ENCODE assay signal across 22 cellular contexts in the genomic region with DNA sequence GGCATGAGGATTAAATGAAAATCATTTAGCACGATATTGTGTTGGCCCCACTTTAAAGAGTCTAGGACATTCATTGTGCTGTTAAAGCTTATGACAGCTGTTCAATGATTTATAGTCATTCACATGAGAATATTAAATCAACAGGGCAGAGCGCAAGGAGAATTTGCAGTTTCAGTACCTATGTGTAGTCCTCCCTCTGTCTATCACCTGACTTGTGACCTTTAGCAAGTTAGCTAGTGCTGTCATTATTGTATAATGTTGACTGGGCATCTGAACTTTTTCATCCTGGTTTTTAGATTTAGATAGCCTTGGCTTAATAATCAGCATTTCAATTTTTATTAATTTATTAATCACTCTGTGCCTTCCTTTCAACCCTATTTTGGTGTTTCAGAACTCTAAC. TPM values are rescaled to one million over a fixed set of nuclear protein-coding genes. Genes with fewer than 3 reads are reported as not detected.
A peak's percentile ranks its signal among the peaks of the same experiment; 100 is the strongest.
DNase-seq lines count a peak whose midpoint lies in the region; ATAC-seq, FAIRE-seq and TF ChIP-seq lines count a peak whose summit lies in the region.
"Had no signal": no experiment of that assay in that cellular context is flagged by ENCODE, and none has a peak within 500 bp of the region (broad histone marks: within the 10 kb centered on the region; RNA-seq: fewer than 3 reads in every experiment).

No MANE protein-coding gene starts in this region.

- ATAC-seq in HepG2 (no peak), GM18511 (IDR thresholded peaks at IDR 0.05; ENCODE audit: unreplicated experiment) (no peak)

- TF ChIP-seq POLR2A in HepG2 (IDR thresholded peaks at IDR 0.05; ENCODE audit: insufficient read depth in 1 of 2, low read depth in 2 of 2, low read length in 2 of 2): no peak

- H3K9ac ChIP-seq in liver (ENCODE audit: low read depth in 1 of 2, low read length in 2 of 2) (no peak overlapping the region), HepG2 (ENCODE audit: insufficient read depth, low read depth, low read length) (no peak overlapping the region), keratinocyte (ENCODE audit: control insufficient read depth, extremely low read depth, insufficient read depth, low read length) (no peak overlapping the region)

- dilution Hi-C loops in keratinocyte (cut with MboI; ENCODE audit: extremely low pct_ligation_motif_present, low sequenced_read_pairs): no loop called here

- DNase-seq in NCI-H2227 (lab: John Stamatoyannopoulos, UW; ENCODE audit: unreplicated experiment) (peak; percentile 10), NCI-H2227 treated with DMSO at 0.1 percent for 48 hours (lab: John Stamatoyannopoulos, UW) (no peak), HepG2 (ENCODE audit: low spot score) (no peak), keratinocyte (ENCODE audit: low read depth, low spot score) (no peak), SW480 (ENCODE audit: low spot score) (no peak), NCI-H526 treated with DMSO at 0.1 percent for 48 hours (lab: John Stamatoyannopoulos, UW) (no peak)
- DNase-seq: 8988T; ACHN; BE2C; Calu3; CD8-positive, alpha-beta memory T cell; DND-41; Kasumi-1; NCI-H187; NCI-H2081 treated with DMSO at 0.1 percent for 48 hours; NCI-H2171; NCI-H774 had no signal

- 87% methylated on average over 2 of the region's 2 CpGs for WGBS in liver
- 97% methylated on average over 2 of the region's 2 CpGs for WGBS in HepG2 (ENCODE audit: low lambda C conversion rate)

- no peaks in the 10 kb centered on the region for H3K27me3 ChIP-seq in liver (ENCODE audit: control insufficient read depth in 4 of 4, insufficient read depth in 4 of 4, low read length in 3 of 4)
- H3K27me3 ChIP-seq in HepG2 (ENCODE audit: control insufficient read depth in 1 of 2, insufficient read depth in 2 of 2, low read length in 2 of 2): no peaks in the 10 kb centered on the region
- no peaks in the 10 kb centered on the region for H3K27me3 ChIP-seq in keratinocyte (ENCODE audit: control insufficient read depth, extremely low read depth, insufficient read depth, low read length)
- H3K27me3 ChIP-seq: BE2C, SJSA1 had no signal

- no peak for TF ChIP-seq RAD21 in liver (IDR thresholded peaks at IDR 0.05)
- TF ChIP-seq RAD21 in HepG2 (CRISPR knock-in tag; IDR thresholded peaks at IDR 0.05): no peak

- H3K9me3 ChIP-seq in liver (ENCODE audit: control insufficient read depth in 4 of 4, low read length in 3 of 4) (no peaks in the 10 kb centered on the region), HepG2 (ENCODE audit: low read length) (no peaks in the 10 kb centered on the region), keratinocyte (ENCODE audit: control insufficient read depth, low read depth, low read length) (no peaks in the 10 kb centered on the region)
- H3K9me3 ChIP-seq: BE2C, SJSA1 had no signal

- H3K79me2 ChIP-seq in HepG2 (ENCODE audit: insufficient read depth, low read length) (no peaks in the 10 kb centered on the region), keratinocyte (ENCODE audit: control insufficient read depth, insufficient read depth, low read length) (no peaks in the 10 kb centered on the region)

- peaks cover 0 to 4% (median 0%) of the 10 kb centered on the region in 4 donors for H3K4me1 ChIP-seq in liver (ENCODE audit: control insufficient read depth in 4 of 4, insufficient read depth in 4 of 4, low read length in 3 of 4)
- no peaks in the 10 kb centered on the region for H3K4me1 ChIP-seq in HepG2 (ENCODE audit: insufficient read depth, low read length)
- no peaks in the 10 kb centered on the region for H3K4me1 ChIP-seq in keratinocyte (ENCODE audit: control insufficient read depth, extremely low read depth, insufficient read depth, low read length)
- H3K4me1 ChIP-seq: BE2C had no signal

- no peak overlapping the region for H2AFZ ChIP-seq in HepG2 (ENCODE audit: low read length)
- H2AFZ ChIP-seq in keratinocyte (ENCODE audit: control insufficient read depth, low read length): no peak overlapping the region

- H3K9me1 ChIP-seq in keratinocyte (ENCODE audit: control insufficient read depth, extremely low read depth, insufficient read depth, low read length): no peaks in the 10 kb centered on the region

- H3K36me3 ChIP-seq in liver (ENCODE audit: control insufficient read depth in 4 of 4, insufficient read depth in 3 of 4, low read depth in 1 of 4, low read length in 3 of 4) (no peaks in the 10 kb centered on the region), HepG2 (replicated peaks in 1 of 2; ENCODE audit: control insufficient read depth in 1 of 2, insufficient read depth in 2 of 2, low read length in 2 of 2) (peaks cover 1 to 10% of the 10 kb centered on the region in 2 experiments; a peak in 2 of 5 replicates), keratinocyte (ENCODE audit: control insufficient read depth in 2 of 2, extremely low read depth in 1 of 2, insufficient read depth in 2 of 2, low read length in 2 of 2) (peaks cover 0 to 10% of the 10 kb centered on the region in 2 experiments)

- H3K4me2 ChIP-seq in HepG2 (ENCODE audit: low read depth, low read length) (no peak overlapping the region), keratinocyte (ENCODE audit: control insufficient read depth, extremely low read depth, insufficient read depth, low read depth, low read length) (no peak overlapping the region)

- intact Hi-C loops in HepG2 (cut with micrococcal nuclease; ENCODE audit: unreplicated experiment): no loop called here

- CTCF ChIA-PET in HepG2 (lab: Yijun Ruan, JAX; ENCODE audit: low intra/inter-chr PET ratio, low total read pairs): no interaction called here

- H4K20me1 ChIP-seq in HepG2 (ENCODE audit: insufficient read depth, low read length): no peaks in the 10 kb centered on the region
- no peaks in the 10 kb centered on the region for H4K20me1 ChIP-seq in keratinocyte (ENCODE audit: control insufficient read depth, extremely low read depth, insufficient read depth, low read length)

- BruUV-seq in HepG2 (replicated peaks; lab: Mats Ljungman, UMichigan): no TSS peak

- TF ChIP-seq CTCF in liver (IDR thresholded peaks at IDR 0.05; ENCODE audit: low read depth, low read length, missing input control) (no peak), HepG2 (CRISPR knock-in tag; IDR thresholded peaks at IDR 0.05) (no peak), keratinocyte (optimal IDR thresholded peaks at IDR 0.05 in 1 of 3, IDR thresholded peaks at IDR 0.05 in 1 of 3, conservative IDR thresholded peaks at IDR 0.05 in 1 of 3; ENCODE audit: extremely low read depth in 1 of 3, insufficient read depth in 2 of 3, low read length in 3 of 3) (no peak)

- H3K4me3 ChIP-seq in liver (ENCODE audit: low read depth in 1 of 3, low read length in 3 of 3) (no peak overlapping the region), HepG2 (replicated peaks in 1 of 3; ENCODE audit: insufficient read depth in 1 of 3, low read depth in 2 of 3, low read length in 3 of 3) (no peak overlapping the region), keratinocyte (ENCODE audit: control insufficient read depth in 2 of 3, extremely low read depth in 1 of 3, insufficient read depth in 2 of 3, low read depth in 1 of 3, low read length in 3 of 3) (no peak overlapping the region)
- H3K4me3 ChIP-seq: SJSA1 had no signal

- in situ Hi-C loops in HepG2 (cut with HindIII; ENCODE audit: extremely low pct_ligation_motif_present, low pct_unique_long_range_greater_than_20kb): no loop called here

- FAIRE-seq in HepG2 (lab: Jason Lieb, UNC) (no peak), keratinocyte (lab: Jason Lieb, UNC) (peak; percentile 17)
- FAIRE-seq: GM12892, H54 had no signal

- TF ChIP-seq EP300 in HepG2 (IDR thresholded peaks at IDR 0.05; ENCODE audit: low read depth in 2 of 2, low read length in 2 of 2) (no peak), HepG2 (CRISPR knock-in tag; IDR thresholded peaks at IDR 0.05; ENCODE audit: borderline replicate concordance) (no peak)

- H3K27ac ChIP-seq in liver (ENCODE audit: low read depth in 1 of 2, low read length in 2 of 2): no peak overlapping the region
- H3K27ac ChIP-seq in HepG2 (ENCODE audit: extremely low read length, insufficient read depth, low read length): no peak overlapping the region
- H3K27ac ChIP-seq in keratinocyte (ENCODE audit: control insufficient read depth, insufficient read depth, low read length): no peak overlapping the region
- H3K27ac ChIP-seq: SJSA1 had no signal

- POLR2A ChIA-PET in HepG2 (lab: Yijun Ruan, JAX): no interaction called here

TF ChIP-seq in liver, 16 proteins besides CTCF, POLR2A, EP300 and RAD21 (continues in another document):
- no peak for TF ChIP-seq NR2F2 (IDR thresholded peaks at IDR 0.05)

RNA-seq across cellular contexts. Expression of a gene that starts 46.6 kb away (rescaled TPM):
- total RNA-seq in liver (10 to 100 TPM in 1 of 2 donors, under 1 TPM in 1; 0.33 to 15.1 TPM), HepG2 (2016; rRNA removed; fragmentation: Illumina TruSeq; extraction: Trizol) (11.8 and 17.4 TPM in 2 replicates)
- polyA plus RNA-seq in liver (under 1 TPM; 0.40 to 0.43 TPM), HepG2 (2011; rRNA removed) (2.8 and 5.1 TPM in 2 replicates), keratinocyte (0.94 to 4.4 TPM (median 3.2 TPM) in 3 replicates)
- total RNA-seq in HepG2 (2016; cell fraction: cytosol; rRNA removed; fragmentation: Illumina TruSeq; extraction: Trizol; ENCODE audit: low read depth): 2.2 and 2.6 TPM in 2 replicates
- total RNA-seq in HepG2 (2016; cell fraction: insoluble cytoplasmic fraction; rRNA removed; fragmentation: Illumina TruSeq; extraction: Trizol): 10.5 and 15.0 TPM in 2 replicates
- total RNA-seq in HepG2 (2016; cell fraction: membrane; rRNA removed; fragmentation: Illumina TruSeq; extraction: Trizol): 3.6 and 3.8 TPM in 2 replicates
- 12.3 and 13.7 TPM in 2 replicates for total RNA-seq in HepG2 (2016; cell fraction: nucleus; rRNA removed; fragmentation: Illumina TruSeq; extraction: Trizol)
- 1.1 and 1.5 TPM in 2 replicates for polyA plus RNA-seq in HepG2 (2011; cell fraction: cytosol; rRNA removed)
- 2.3 and 2.9 TPM in 2 replicates for polyA plus RNA-seq in HepG2 (2011; cell fraction: nucleus; rRNA removed)
- polyA plus RNA-seq in HepG2 (2012): 0.87 and 4.0 TPM in 2 replicates
- polyA plus RNA-seq in HepG2 (2016; cell fraction: cytosol; fragmentation: Illumina TruSeq; extraction: Trizol; ENCODE audit: low read depth): 0.60 and 0.83 TPM in 2 replicates
- polyA plus RNA-seq in HepG2 (2016; cell fraction: insoluble cytoplasmic fraction; fragmentation: Illumina TruSeq; extraction: Trizol; ENCODE audit: low read depth): 14.9 and 15.0 TPM in 2 replicates
- 1.5 and 1.7 TPM in 2 replicates for polyA plus RNA-seq in HepG2 (2016; cell fraction: membrane; fragmentation: Illumina TruSeq; extraction: Trizol; ENCODE audit: low read depth)
- polyA plus RNA-seq in HepG2 (2016; cell fraction: nucleus; fragmentation: Illumina TruSeq; extraction: Trizol; ENCODE audit: insufficient read depth, low read depth): 15.5 and 15.9 TPM in 2 replicates
- 4.0 and 28.3 TPM in 2 replicates for polyA minus RNA-seq in HepG2 (2011; rRNA and poly(A)+ RNA removed; ENCODE audit: low replicate concordance)
- 2.6 and 3.3 TPM in 2 replicates for polyA minus RNA-seq in HepG2 (2011; cell fraction: cytosol; rRNA and poly(A)+ RNA removed)
- polyA minus RNA-seq in HepG2 (2011; cell fraction: nucleus; rRNA and poly(A)+ RNA removed): 4.2 and 5.9 TPM in 2 replicates
- polyA plus RNA-seq in keratinocyte (2011; ENCODE audit: low read depth): 0.12 TPM
- polyA plus RNA-seq in keratinocyte (2011; cell fraction: cytosol; rRNA removed): 0.99 and 1.8 TPM in 2 replicates
- 2.0 and 2.7 TPM in 2 replicates for polyA plus RNA-seq in keratinocyte (2011; cell fraction: nucleus; rRNA removed)
- 0.39 and 4.0 TPM in 2 replicates for polyA plus RNA-seq in keratinocyte (2012; ENCODE audit: low replicate concordance)
- 1.8 to 9.2 TPM (median 2.3 TPM) in 3 replicates for polyA minus RNA-seq in keratinocyte
- polyA minus RNA-seq in keratinocyte (2011; cell fraction: cytosol; rRNA and poly(A)+ RNA removed): 2.1 TPM
- polyA minus RNA-seq in keratinocyte (2011; cell fraction: nucleus; rRNA and poly(A)+ RNA removed): 1.6 and 4.5 TPM in 2 replicates
